In genomic region chr7:128344431-128344774, GRCh38 we compare ENCODE assay signal across 10 cellular contexts. TPM values are rescaled to one million over a fixed set of nuclear protein-coding genes. Genes with fewer than 3 reads are reported as not detected.
DNase-seq lines count a peak whose midpoint lies in the region; ATAC-seq and TF ChIP-seq lines count a peak whose summit lies in the region.
"Had no signal": no experiment of that assay in that cellular context is flagged by ENCODE, and none has a peak within 500 bp of the region (broad histone marks: within the 10 kb centered on the region; RNA-seq: fewer than 3 reads in every experiment).

No MANE protein-coding gene starts in this region.

- no peak for TF ChIP-seq CTCF in mesothelial cell of epicardium (IDR thresholded peaks at IDR 0.05; ENCODE audit: unreplicated experiment)
- no peak for TF ChIP-seq CTCF in upper lobe of right lung (IDR thresholded peaks at IDR 0.05)

- H3K27me3 ChIP-seq in upper lobe of right lung = no peaks in the 10 kb centered on the region
- H3K27me3 ChIP-seq: ascending aorta had no signal

- no peaks in the 10 kb centered on the region for H3K36me3 ChIP-seq in upper lobe of right lung
- H3K36me3 ChIP-seq: prostate gland had no signal

- POLR2A ChIA-PET in activated naive CD8-positive, alpha-beta T cell treated with anti-CD3 and anti-CD28 coated beads, Interleukin-2, amount 10 ng/mL, durations not matched to agents 7 days and 5 days (lab: Charles Lee) = interaction anchor here (0.6 to 1.2 kb wide), 4 partner anchors 11 to 953 kb away, joined by 3 to 4 read pairs (median 3); partner anchors contain the start of gene HILPDA

- H3K27ac ChIP-seq in upper lobe of right lung = no peak overlapping the region

- no peak for ATAC-seq in stimulated activated naive CD8-positive, alpha-beta T cell treated with anti-CD3 and anti-CD28 coated beads, Interleukin-15, Interleukin-2, amounts not matched to agents 100 U/mL and 50 U/mL, for 24 hours
- ATAC-seq in activated naive CD8-positive, alpha-beta T cell treated with anti-CD3 and anti-CD28 coated beads, Interleukin-2, amount 10 ng/mL, durations not matched to agents 7 days and 5 days (ENCODE audit: low read depth) = no peak
- ATAC-seq in upper lobe of right lung (no peak), GM18517 (IDR thresholded peaks at IDR 0.05; ENCODE audit: unreplicated experiment) (no peak), GM21381 (IDR thresholded peaks at IDR 0.05; ENCODE audit: unreplicated experiment) (no peak)

- peaks cover 16% of the 10 kb centered on the region for H3K4me1 ChIP-seq in upper lobe of right lung

- intact Hi-C loops in upper lobe of right lung (cut with DNase I) = no loop called here

- peak overlapping the region; percentile 52 for H3K4me3 Mint-ChIP-seq in stimulated activated naive CD8-positive, alpha-beta T cell treated with anti-CD3 and anti-CD28 coated beads, Interleukin-15, Interleukin-2, amounts not matched to agents 100 ng/mL and 50 ng/mL, for 24 hours
- H3K4me3 Mint-ChIP-seq in activated naive CD8-positive, alpha-beta T cell treated with anti-CD3 and anti-CD28 coated beads, Interleukin-2, amount 10 ng/mL, durations not matched to agents 7 days and 5 days = peak overlapping the region; percentile 60
- H3K4me3 Mint-ChIP-seq in mesothelial cell of epicardium = peak overlapping the region; percentile 92

- DNase-seq in stimulated activated naive CD8-positive, alpha-beta T cell treated with anti-CD3 and anti-CD28 coated beads, Interleukin-15, Interleukin-2, amounts not matched to agents 100 U/mL and 50 U/mL, for 24 hours = no peak
- DNase-seq in activated naive CD8-positive, alpha-beta T cell treated with anti-CD3 and anti-CD28 coated beads, Interleukin-2, amount 10 ng/mL, durations not matched to agents 7 days and 5 days = no peak
- DNase-seq in mesothelial cell of epicardium (ENCODE audit: low spot score in 2 of 2, unreplicated experiment in 2 of 2) (no peak), upper lobe of right lung (no peak), cerebellar cortex (ENCODE audit: low spot score) (no peak)

- H3K4me1 Mint-ChIP-seq in stimulated activated naive CD8-positive, alpha-beta T cell treated with anti-CD3 and anti-CD28 coated beads, Interleukin-15, Interleukin-2, amounts not matched to agents 100 ng/mL and 50 ng/mL, for 24 hours (ENCODE audit: low read depth) = peaks cover 32% of the 10 kb centered on the region
- peaks cover 28% of the 10 kb centered on the region for H3K4me1 Mint-ChIP-seq in activated naive CD8-positive, alpha-beta T cell treated with anti-CD3 and anti-CD28 coated beads, Interleukin-2, amount 10 ng/mL, durations not matched to agents 7 days and 5 days
- H3K4me1 Mint-ChIP-seq in mesothelial cell of epicardium = peaks cover 20% of the 10 kb centered on the region

- H3K9me3 ChIP-seq in upper lobe of right lung = no peaks in the 10 kb centered on the region
- H3K9me3 ChIP-seq: ascending aorta, prostate gland had no signal

- peaks cover 3% of the 10 kb centered on the region for H3K27me3 Mint-ChIP-seq in stimulated activated naive CD8-positive, alpha-beta T cell treated with anti-CD3 and anti-CD28 coated beads, Interleukin-15, Interleukin-2, amounts not matched to agents 100 ng/mL and 50 ng/mL, for 24 hours
- peaks cover 14% of the 10 kb centered on the region for H3K27me3 Mint-ChIP-seq in activated naive CD8-positive, alpha-beta T cell treated with anti-CD3 and anti-CD28 coated beads, Interleukin-2, amount 10 ng/mL, durations not matched to agents 7 days and 5 days
- no peaks in the 10 kb centered on the region for H3K27me3 Mint-ChIP-seq in mesothelial cell of epicardium (ENCODE audit: low read depth)

- no peaks in the 10 kb centered on the region for H3K9me3 Mint-ChIP-seq in stimulated activated naive CD8-positive, alpha-beta T cell treated with anti-CD3 and anti-CD28 coated beads, Interleukin-15, Interleukin-2, amounts not matched to agents 100 ng/mL and 50 ng/mL, for 24 hours
- H3K9me3 Mint-ChIP-seq in activated naive CD8-positive, alpha-beta T cell treated with anti-CD3 and anti-CD28 coated beads, Interleukin-2, amount 10 ng/mL, durations not matched to agents 7 days and 5 days = no peaks in the 10 kb centered on the region
- H3K9me3 Mint-ChIP-seq in mesothelial cell of epicardium = no peaks in the 10 kb centered on the region

- H3K27ac Mint-ChIP-seq in stimulated activated naive CD8-positive, alpha-beta T cell treated with anti-CD3 and anti-CD28 coated beads, Interleukin-15, Interleukin-2, amounts not matched to agents 100 ng/mL and 50 ng/mL, for 24 hours = no peak overlapping the region
- no peak overlapping the region for H3K27ac Mint-ChIP-seq in activated naive CD8-positive, alpha-beta T cell treated with anti-CD3 and anti-CD28 coated beads, Interleukin-2, amount 10 ng/mL, durations not matched to agents 7 days and 5 days
- no peak overlapping the region for H3K27ac Mint-ChIP-seq in mesothelial cell of epicardium

- peaks cover 13% of the 10 kb centered on the region for H3K36me3 Mint-ChIP-seq in stimulated activated naive CD8-positive, alpha-beta T cell treated with anti-CD3 and anti-CD28 coated beads, Interleukin-15, Interleukin-2, amounts not matched to agents 100 ng/mL and 50 ng/mL, for 24 hours (ENCODE audit: low read depth)
- peaks cover 2% of the 10 kb centered on the region for H3K36me3 Mint-ChIP-seq in activated naive CD8-positive, alpha-beta T cell treated with anti-CD3 and anti-CD28 coated beads, Interleukin-2, amount 10 ng/mL, durations not matched to agents 7 days and 5 days
- H3K36me3 Mint-ChIP-seq in mesothelial cell of epicardium = no peaks in the 10 kb centered on the region

- peak overlapping the region; percentile 86 for H3K4me3 ChIP-seq in upper lobe of right lung

RNA-seq across cellular contexts. Expression of gene RBM28, which starts 0.7 kb away (rescaled TPM):
- total RNA-seq in activated naive CD8-positive, alpha-beta T cell treated with anti-CD3 and anti-CD28 coated beads, Interleukin-2, amount 10 ng/mL, durations not matched to agents 7 days and 5 days = 10 to 100 TPM; 42.0 to 42.9 TPM
- total RNA-seq in mesothelial cell of epicardium (76.8 to 80.6 TPM (median 78.5 TPM) in 3 replicates), upper lobe of right lung (28.3 TPM)

RNA-seq across cellular contexts. Expression of gene PRRT4, which starts 17.1 kb away (rescaled TPM):
- under 1 TPM; 0.28 to 0.30 TPM for total RNA-seq in activated naive CD8-positive, alpha-beta T cell treated with anti-CD3 and anti-CD28 coated beads, Interleukin-2, amount 10 ng/mL, durations not matched to agents 7 days and 5 days
- total RNA-seq in mesothelial cell of epicardium = 7.9 to 9.5 TPM (median 9.1 TPM) in 3 replicates
- total RNA-seq in upper lobe of right lung = 0.26 TPM
